ENCODE assay signal across 7 cellular contexts in the genomic region with DNA sequence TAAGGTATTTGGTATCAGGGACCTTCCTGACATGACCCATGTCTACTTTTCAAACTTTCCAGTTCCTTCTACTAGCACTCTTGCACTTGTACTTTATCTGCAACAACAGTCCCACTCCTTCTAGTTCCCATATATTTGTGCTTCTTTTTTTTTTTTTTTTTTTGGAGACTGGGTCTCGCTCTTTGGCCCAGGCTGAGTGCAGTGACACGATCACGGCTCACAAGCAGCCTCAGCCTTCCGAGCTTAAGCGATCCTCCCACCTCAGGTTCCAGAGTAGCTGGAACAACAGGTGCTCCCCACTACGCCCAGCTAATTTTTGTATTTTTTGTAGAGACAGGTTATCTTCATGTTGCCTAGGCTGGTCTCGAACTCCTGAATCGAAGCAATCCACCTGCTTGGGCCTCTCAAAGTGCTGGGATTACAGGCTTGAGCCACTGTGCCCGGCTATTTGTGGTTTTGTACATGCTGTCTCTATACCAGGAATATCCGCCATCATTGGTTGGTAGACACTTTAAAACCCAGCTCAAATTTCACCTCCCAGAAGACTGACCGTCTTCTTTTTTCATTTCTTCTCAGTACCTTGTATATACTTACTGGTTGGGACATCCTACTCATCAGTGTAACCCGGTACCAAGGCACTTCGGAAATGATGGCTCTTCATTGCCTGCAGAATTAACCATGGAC. TPM values are rescaled to one million over a fixed set of nuclear protein-coding genes. Genes with fewer than 3 reads are reported as not detected.
DNase-seq lines count a peak whose midpoint lies in the region; ATAC-seq and TF ChIP-seq lines count a peak whose summit lies in the region.

No MANE protein-coding gene starts in this region.

- CTCF ChIA-PET in activated CD4-positive, alpha-beta memory T cell treated with anti-CD3 and anti-CD28 coated beads, Interleukin-2, amount 10 ng/mL, durations not matched to agents 7 days and 5 days (lab: Charles Lee) = interaction anchor here (1.9 to 2.3 kb wide), 2 partner anchors 9 to 227 kb away, joined by 4 to 8 read pairs; no protein-coding TSS in a partner anchor

- intact Hi-C loops in posterior vena cava (cut with DNase I) = no loop called here

- H3K4me1 Mint-ChIP-seq in activated CD4-positive, alpha-beta memory T cell treated with anti-CD3 and anti-CD28 coated beads, Interleukin-2, amount 10 ng/mL, durations not matched to agents 7 days and 5 days = peaks cover 37% of the 10 kb centered on the region
- H3K4me1 Mint-ChIP-seq in stimulated activated memory B cell treated with anti-CD40 and anti-IgM and Interleukin-4, amounts not matched to agents 10 μg/mL and 1 μg/mL and 100 μg/mL, for 72 hours = peaks cover 46% of the 10 kb centered on the region

- peaks cover 20% of the 10 kb centered on the region for H3K36me3 Mint-ChIP-seq in activated CD4-positive, alpha-beta memory T cell treated with anti-CD3 and anti-CD28 coated beads, Interleukin-2, amount 10 ng/mL, durations not matched to agents 7 days and 5 days (ENCODE audit: low read depth)
- H3K36me3 Mint-ChIP-seq in stimulated activated memory B cell treated with anti-CD40 and anti-IgM and Interleukin-4, amounts not matched to agents 10 μg/mL and 1 μg/mL and 100 μg/mL, for 72 hours = peaks cover 10% of the 10 kb centered on the region

- H3K27me3 ChIP-seq in HL-60 (ENCODE audit: insufficient read depth, poor library complexity, severe bottlenecking) (no peaks in the 10 kb centered on the region), iPS DF 6.9 (ENCODE audit: control insufficient read depth, insufficient read depth, low read length) (no peaks in the 10 kb centered on the region)

- H3K9me3 Mint-ChIP-seq in activated CD4-positive, alpha-beta memory T cell treated with anti-CD3 and anti-CD28 coated beads, Interleukin-2, amount 10 ng/mL, durations not matched to agents 7 days and 5 days = peaks cover 9% of the 10 kb centered on the region
- H3K9me3 Mint-ChIP-seq in stimulated activated memory B cell treated with anti-CD40 and anti-IgM and Interleukin-4, amounts not matched to agents 10 μg/mL and 1 μg/mL and 100 μg/mL, for 72 hours = peaks cover 3% of the 10 kb centered on the region

- H3K36me3 ChIP-seq in iPS DF 6.9 (ENCODE audit: control insufficient read depth, insufficient read depth, low read length) = no peaks in the 10 kb centered on the region

- POLR2A ChIA-PET in activated CD4-positive, alpha-beta memory T cell treated with anti-CD3 and anti-CD28 coated beads, Interleukin-2, amount 10 ng/mL, durations not matched to agents 7 days and 5 days (lab: Charles Lee) = interaction anchor here (1.3 to 3.3 kb wide), 11 partner anchors 14 to 477 kb away, joined by 4 to 34 read pairs (median 7); partner anchors contain the start of genes KIAA0319L, NCDN, SFPQ and TMEM35B

- no peaks in the 10 kb centered on the region for H3K27me3 Mint-ChIP-seq in activated CD4-positive, alpha-beta memory T cell treated with anti-CD3 and anti-CD28 coated beads, Interleukin-2, amount 10 ng/mL, durations not matched to agents 7 days and 5 days
- H3K27me3 Mint-ChIP-seq in stimulated activated memory B cell treated with anti-CD40 and anti-IgM and Interleukin-4, amounts not matched to agents 10 μg/mL and 1 μg/mL and 100 μg/mL, for 72 hours = peaks cover 18% of the 10 kb centered on the region

- H3K9me3 ChIP-seq in iPS DF 6.9 (ENCODE audit: control insufficient read depth, insufficient read depth, low read length) = no peaks in the 10 kb centered on the region

- H3K27ac Mint-ChIP-seq in activated CD4-positive, alpha-beta memory T cell treated with anti-CD3 and anti-CD28 coated beads, Interleukin-2, amount 10 ng/mL, durations not matched to agents 7 days and 5 days = peak overlapping the region; percentile 99
- peak overlapping the region; percentile 100 for H3K27ac Mint-ChIP-seq in stimulated activated memory B cell treated with anti-CD40 and anti-IgM and Interleukin-4, amounts not matched to agents 10 μg/mL and 1 μg/mL and 100 μg/mL, for 72 hours

- DNase-seq in HL-60 (ENCODE audit: low read depth in 1 of 2, low spot score in 1 of 2) = no peak
- DNase-seq in activated CD4-positive, alpha-beta memory T cell treated with anti-CD3 and anti-CD28 coated beads, Interleukin-2, amount 10 ng/mL, durations not matched to agents 7 days and 5 days = no peak
- no peak for DNase-seq in iPS DF 6.9 (ENCODE audit: low read depth, low spot score)
- no peak for DNase-seq in posterior vena cava (ENCODE audit: low spot score)
- no peak for DNase-seq in NCI-H2171 (lab: John Stamatoyannopoulos, UW)
- no peak for DNase-seq in DMS 273 (lab: John Stamatoyannopoulos, UW; ENCODE audit: unreplicated experiment)

- WGBS in iPS DF 6.9 (ENCODE audit: insufficient coverage, insufficient read length) = no CpG with 5 or more reads among the region's 13 CpGs

- H3K4me3 Mint-ChIP-seq in activated CD4-positive, alpha-beta memory T cell treated with anti-CD3 and anti-CD28 coated beads, Interleukin-2, amount 10 ng/mL, durations not matched to agents 7 days and 5 days = peak overlapping the region; percentile 99
- H3K4me3 Mint-ChIP-seq in stimulated activated memory B cell treated with anti-CD40 and anti-IgM and Interleukin-4, amounts not matched to agents 10 μg/mL and 1 μg/mL and 100 μg/mL, for 72 hours = peak overlapping the region; percentile 98

- TF ChIP-seq CTCF in HL-60 (IDR thresholded peaks at IDR 0.05; ENCODE audit: insufficient read depth, low read length) = no peak

- H3K4me1 ChIP-seq in iPS DF 6.9 (ENCODE audit: control insufficient read depth, insufficient read depth, low read length) = no peaks in the 10 kb centered on the region; the same call in 1 of the 2 replicates

- no peak overlapping the region for H3K27ac ChIP-seq in HL-60 (replicated peaks)
- no peak overlapping the region for H3K27ac ChIP-seq in iPS DF 6.9 (ENCODE audit: low read length)

- no peak for ATAC-seq in stimulated activated memory B cell treated with anti-CD40 and anti-IgM and Interleukin-4, amounts not matched to agents 10 μg/mL and 1 μg/mL and 100 μg/mL, for 72 hours

- peak overlapping the region; percentile 87 for H3K4me3 ChIP-seq in HL-60 (replicated peaks; ENCODE audit: insufficient read depth, low read length)
- peak overlapping the region; percentile 76; the same call in 1 of the 2 replicates for H3K4me3 ChIP-seq in iPS DF 6.9 (ENCODE audit: low read length)

RNA-seq across cellular contexts. Expression of gene ZMYM1, which starts 1.1 kb away (rescaled TPM):
- total RNA-seq in activated CD4-positive, alpha-beta memory T cell treated with anti-CD3 and anti-CD28 coated beads, Interleukin-2, amount 10 ng/mL, durations not matched to agents 7 days and 5 days = 10 to 100 TPM in 1 of 2 experiments, 1 to 10 TPM in 1; 9.7 to 11.7 TPM
- total RNA-seq in posterior vena cava = 10 to 100 TPM; 12.8 to 14.4 TPM

RNA-seq across cellular contexts. Expression of gene ZMYM6, which starts 48.6 kb away (rescaled TPM):
- 10 to 100 TPM; 20.3 to 22.5 TPM for total RNA-seq in activated CD4-positive, alpha-beta memory T cell treated with anti-CD3 and anti-CD28 coated beads, Interleukin-2, amount 10 ng/mL, durations not matched to agents 7 days and 5 days
- 10 to 100 TPM; 20.8 to 21.4 TPM for total RNA-seq in posterior vena cava
